Comparison of ENCODE assay signal across 24 cellular contexts in the genomic region with DNA sequence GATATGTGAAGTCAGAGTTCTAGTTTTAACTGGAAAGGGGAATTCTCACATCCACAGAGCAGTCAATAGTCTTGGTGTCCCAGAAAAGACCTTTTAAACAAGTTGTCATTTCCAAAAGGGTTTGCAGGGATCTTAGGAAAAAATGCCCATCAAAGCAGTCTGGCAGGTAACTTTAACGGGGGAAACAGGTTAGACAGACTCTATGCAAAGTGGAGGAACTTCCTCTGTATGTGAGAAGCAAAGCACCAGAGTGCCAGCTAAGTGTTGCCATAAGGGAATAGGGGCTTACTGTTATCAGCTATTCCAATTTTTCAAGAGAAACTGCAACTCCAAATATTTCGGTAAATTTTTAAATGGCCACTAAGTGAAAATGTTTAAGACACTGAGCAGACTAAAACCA.
"Had no signal": no experiment of that assay in that cellular context is flagged by ENCODE, and none has a peak within 500 bp of the region (broad histone marks: within the 10 kb centered on the region; RNA-seq: fewer than 3 reads in every experiment).

No MANE protein-coding gene starts in this region.

- H3K27ac ChIP-seq: brain microvascular endothelial cell, cardiac muscle cell, SJSA1 had no signal

- H3K36me3 ChIP-seq: brain microvascular endothelial cell, cardiac muscle cell, SJSA1 had no signal

- H3K9me3 ChIP-seq: SJSA1 had no signal

- ATAC-seq: activated CD4-positive, alpha-beta T cell treated with anti-CD3 and anti-CD28 coated beads for 36 hours; activated T-helper 17 cell treated with anti-CD3 and anti-CD28 coated beads, Interleukin-2, amount 50 U/mL, for 72 hours; PC-3; SK-N-SH treated with all-trans-retinoic acid at 6 μM for 48 hours had no signal

- H3K4me3 ChIP-seq: cardiac muscle cell, SJSA1 had no signal

- H3K4me1 ChIP-seq: SJSA1 had no signal

- DNase-seq: activated CD4-positive, alpha-beta memory T cell treated with anti-CD3 and anti-CD28 coated beads, Interleukin-2, amount 10 ng/mL, durations not matched to agents 7 days and 5 days; activated CD4-positive, alpha-beta T cell treated with anti-CD3 and anti-CD28 coated beads for 36 hours; activated CD4-positive, alpha-beta T cell treated with anti-CD3 and anti-CD28 coated beads, Interleukin-2, amount 50 U/mL, for 1 hour; activated CD4-positive, CD25-positive, alpha-beta regulatory T cell; activated gamma-delta T cell; activated naive CD4-positive, alpha-beta T cell treated with anti-CD3 and anti-CD28 coated beads for 36 hours; activated T-cell treated with anti-CD3 and anti-CD28 coated beads for 4 hours; activated T-cell treated with anti-CD3 and anti-CD28 coated beads, Interleukin-2, amount 50 U/mL, for 48 hours; amygdala; brain microvascular endothelial cell; KBM-7; NCI-H1092; NCI-H187 treated with DMSO at 0.1 percent for 48 hours; NCI-H2081 treated with DMSO at 0.1 percent for 48 hours; NCI-H345; NCI-H510A treated with DMSO at 0.1 percent for 48 hours; NCI-H82; PC-3; SHP77; SW 1271 had no signal

- H3K27me3 ChIP-seq: brain microvascular endothelial cell, cardiac muscle cell, SJSA1 had no signal
